ENCODE assay signal across 13 cellular contexts in the genomic region with DNA sequence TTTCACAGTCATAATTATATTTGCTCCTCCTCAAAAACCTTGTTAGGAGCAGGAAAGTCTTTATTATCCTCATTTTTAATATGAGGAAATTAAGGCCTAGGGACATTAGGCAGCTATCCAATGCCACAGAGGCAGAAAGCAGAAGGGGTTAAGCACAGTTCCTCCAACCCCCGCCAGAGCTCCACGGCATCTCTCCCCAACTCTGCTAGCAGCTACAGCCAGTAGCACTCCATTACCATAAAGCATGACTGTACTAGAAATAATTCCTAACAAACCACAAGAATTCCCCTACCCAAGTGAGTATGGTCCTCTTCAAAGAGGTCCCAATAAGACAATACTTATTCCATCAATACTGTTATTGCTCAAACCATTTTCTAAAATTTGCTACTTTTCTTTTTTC. TPM values are rescaled to one million over a fixed set of nuclear protein-coding genes. Genes with fewer than 3 reads are reported as not detected.
DNase-seq lines count a peak whose midpoint lies in the region; ATAC-seq, FAIRE-seq and TF ChIP-seq lines count a peak whose summit lies in the region.
"Had no signal": no experiment of that assay in that cellular context is flagged by ENCODE, and none has a peak within 500 bp of the region (broad histone marks: within the 10 kb centered on the region; RNA-seq: fewer than 3 reads in every experiment).

No MANE protein-coding gene starts in this region.

- FAIRE-seq in HTR-8/SVneo (lab: Jason Lieb, UNC) (no peak), kidney (lab: Jason Lieb, UNC) (no peak)

- H3K4me3 ChIP-seq in kidney (ENCODE audit: low read length in 2 of 2) = no peak overlapping the region
- H3K4me3 ChIP-seq: prostate gland had no signal

- H3K9me3 ChIP-seq in kidney (ENCODE audit: control insufficient read depth in 1 of 2, low read length in 2 of 2) = no peaks in the 10 kb centered on the region
- H3K9me3 ChIP-seq: prostate gland had no signal

- DNase-seq in AG08396 (ENCODE audit: low spot score) = peak; percentile 85
- peak; percentile 78 for DNase-seq in HTR-8/SVneo (ENCODE audit: insufficient read length, low spot score)
- DNase-seq in astrocyte of the hippocampus (ENCODE audit: low read depth, low spot score) = peak; percentile 90
- DNase-seq in kidney glomerular epithelial cell (lab: John Stamatoyannopoulos, UW) = peak; percentile 77
- DNase-seq in NCI-H748 treated with DMSO at 0.1 percent for 48 hours (lab: John Stamatoyannopoulos, UW) = no peak
- no peak for DNase-seq in kidney
- no peak for DNase-seq in activated naive CD4-positive, alpha-beta T cell treated with Interleukin-2 at 50 U/mL for 16 hours
- DNase-seq: activated CD8-positive, alpha-beta memory T cell treated with anti-CD3 and anti-CD28 coated beads, Interleukin-2, amount 10 ng/mL, durations not matched to agents 7 days and 5 days; anterior cingulate cortex; CD8-positive, alpha-beta memory T cell had no signal

- intact Hi-C loops in kidney (cut with DNase I) = no loop called here

- H3K27ac ChIP-seq in kidney (ENCODE audit: low read depth in 2 of 2, low read length in 2 of 2) = no peak overlapping the region
- H3K27ac ChIP-seq: prostate gland had no signal

- no peak for ATAC-seq in HG03442 (IDR thresholded peaks at IDR 0.05; ENCODE audit: unreplicated experiment)
- ATAC-seq: activated CD8-positive, alpha-beta memory T cell treated with anti-CD3 and anti-CD28 coated beads, Interleukin-2, amount 10 ng/mL, durations not matched to agents 7 days and 5 days; esophagus mucosa had no signal

- H3K9ac ChIP-seq in kidney (ENCODE audit: low read length in 2 of 2) = no peak overlapping the region

- peaks cover 0 to 23% of the 10 kb centered on the region in 2 donors for H3K4me1 ChIP-seq in kidney (ENCODE audit: control insufficient read depth in 1 of 2, insufficient read depth in 1 of 2, low read depth in 1 of 2, low read length in 2 of 2)

- H3K36me3 ChIP-seq in kidney (ENCODE audit: control insufficient read depth in 1 of 2, insufficient read depth in 2 of 2, low read length in 2 of 2) = no peaks in the 10 kb centered on the region
- H3K36me3 ChIP-seq: prostate gland had no signal

- TF ChIP-seq CTCF in kidney (IDR thresholded peaks at IDR 0.05; ENCODE audit: borderline replicate concordance, extremely low read depth, insufficient read depth) = no peak

RNA-seq across cellular contexts. Expression of a gene that starts 9.8 kb away (rescaled TPM):
- 96.3 TPM for total RNA-seq in kidney
- 10.3 TPM for polyA plus RNA-seq in kidney (ENCODE audit: insufficient read depth, low read depth, low replicate concordance)

Comparison
In these comparisons a context has a peak if more than half of its experiments do, and no peak if none do; other contexts are left out.
1. DNase-seq: peak in AG08396 (single experiment), HTR-8/SVneo (single experiment), astrocyte of the hippocampus (single experiment) and kidney glomerular epithelial cell (single experiment); none in NCI-H748 treated with DMSO at 0.1 percent for 48 hours (single experiment), kidney (single experiment) and activated naive CD4-positive, alpha-beta T cell treated with Interleukin-2 at 50 U/mL for 16 hours (single experiment).